In genomic region chr14:94484476-94484875, GRCh38 we compare ENCODE assay signal across 1 cellular context.
TF ChIP-seq lines count a peak whose summit lies in the region.

No MANE protein-coding gene starts in this region.

TF ChIP-seq in HepG2, 621 proteins besides CTCF, POLR2A, EP300 and RAD21:
- TF ChIP-seq BCLAF1 (IDR thresholded peaks at IDR 0.05) (no peak), PAX8 (CRISPR knock-in tag; IDR thresholded peaks at IDR 0.05; ENCODE audit: borderline replicate concordance) (no peak), ZNF546 (CRISPR knock-in tag; conservative IDR thresholded peaks at IDR 0.05) (no peak), RCOR2 (CRISPR knock-in tag; IDR thresholded peaks at IDR 0.05) (0 out of 2 replicates have a peak, but pooled peaks have one; percentile 41), ETV6 (CRISPR knock-in tag; conservative IDR thresholded peaks at IDR 0.05) (no peak), IKZF5 (CRISPR knock-in tag; IDR thresholded peaks at IDR 0.05) (no peak), CHD4 (IDR thresholded peaks at IDR 0.05; ENCODE audit: borderline replicate concordance, low read length) (peak; percentile 51; the same call in 1 of the 2 replicates), ZNF780A (CRISPR knock-in tag; IDR thresholded peaks at IDR 0.05) (no peak), ZNF687 (CRISPR knock-in tag; IDR thresholded peaks at IDR 0.05) (peak; percentile 47; the same call in 1 of the 2 replicates), SKI (IDR thresholded peaks at IDR 0.05; ENCODE audit: partially characterized antibody) (no peak), ZNF513 (CRISPR knock-in tag; conservative IDR thresholded peaks at IDR 0.05) (no peak), HINFP (CRISPR knock-in tag; IDR thresholded peaks at IDR 0.05; ENCODE audit: low read depth) (no peak), DZIP1 (CRISPR knock-in tag; IDR thresholded peaks at IDR 0.05) (no peak), PHF5A (CRISPR knock-in tag; IDR thresholded peaks at IDR 0.05; ENCODE audit: low read depth, unreplicated experiment) (no peak), ZMYM3 (CRISPR knock-in tag; IDR thresholded peaks at IDR 0.05) (peak; percentile 77; the same call in 1 of the 2 replicates)
